ENCODE assay signal across 15 cellular contexts in the genomic region with DNA sequence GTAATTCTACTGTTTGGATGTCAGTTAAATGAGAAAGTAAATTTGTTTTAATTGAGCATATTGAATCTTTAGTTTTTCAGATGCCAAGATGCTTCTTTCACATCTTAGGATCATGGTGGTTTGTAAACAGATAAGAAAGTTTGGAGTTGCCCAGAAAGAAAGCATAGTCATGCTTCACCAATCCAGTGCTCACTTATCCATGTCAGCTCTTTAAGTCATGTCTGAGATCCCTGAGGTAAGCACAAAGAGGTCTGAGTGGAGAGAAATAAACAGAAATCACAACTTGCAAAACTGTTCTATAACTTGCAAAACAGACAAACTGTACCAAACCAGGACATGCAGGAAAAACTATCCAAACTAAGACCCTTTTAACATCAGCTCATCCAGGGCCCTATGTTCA.
"Had no signal": no experiment of that assay in that cellular context is flagged by ENCODE, and none has a peak within 500 bp of the region (broad histone marks: within the 10 kb centered on the region; RNA-seq: fewer than 3 reads in every experiment).

No MANE protein-coding gene starts in this region.

- H3K4me1 ChIP-seq: ascending aorta, esophagus squamous epithelium, heart left ventricle, tibial artery, vagina had no signal

- H3K36me3 Mint-ChIP-seq: WTC11 had no signal

- DNase-seq: activated CD4-positive, alpha-beta T cell treated with anti-CD3 and anti-CD28 coated beads, Interleukin-2, amount 50 U/mL, for 1 hour; activated gamma-delta T cell treated with Interleukin-2 at 50 U/mL for 16 hours; activated T-cell treated with anti-CD3 and anti-CD28 coated beads, Interleukin-2, amount 50 U/mL, for 72 hours; dorsolateral prefrontal cortex; esophagus squamous epithelium; foreskin melanocyte; heart left ventricle; kidney; right cardiac atrium; tibial artery had no signal

- H3K27ac Mint-ChIP-seq: activated T-cell treated with anti-CD3 and anti-CD28 coated beads, Interleukin-2, amount 50 U/mL, for 72 hours; mesothelial cell of epicardium; WTC11 had no signal

- H3K36me3 ChIP-seq: ascending aorta, vagina had no signal

- H3K27me3 ChIP-seq: ascending aorta, dorsolateral prefrontal cortex, esophagus squamous epithelium, heart left ventricle, tibial artery, vagina had no signal

- H3K9me3 ChIP-seq: ascending aorta, esophagus squamous epithelium, heart left ventricle, tibial artery, vagina had no signal

- H3K27ac ChIP-seq: ascending aorta, dorsolateral prefrontal cortex, esophagus squamous epithelium, heart left ventricle, tibial artery, vagina had no signal

- H3K4me3 Mint-ChIP-seq: activated T-cell treated with anti-CD3 and anti-CD28 coated beads, Interleukin-2, amount 50 U/mL, for 72 hours; mesothelial cell of epicardium; WTC11 had no signal

- H3K4me1 Mint-ChIP-seq: WTC11 had no signal

- H3K4me3 ChIP-seq: ascending aorta, dorsolateral prefrontal cortex, esophagus squamous epithelium, heart left ventricle, smooth muscle cell, tibial artery, vagina had no signal
